In the genomic region with DNA sequence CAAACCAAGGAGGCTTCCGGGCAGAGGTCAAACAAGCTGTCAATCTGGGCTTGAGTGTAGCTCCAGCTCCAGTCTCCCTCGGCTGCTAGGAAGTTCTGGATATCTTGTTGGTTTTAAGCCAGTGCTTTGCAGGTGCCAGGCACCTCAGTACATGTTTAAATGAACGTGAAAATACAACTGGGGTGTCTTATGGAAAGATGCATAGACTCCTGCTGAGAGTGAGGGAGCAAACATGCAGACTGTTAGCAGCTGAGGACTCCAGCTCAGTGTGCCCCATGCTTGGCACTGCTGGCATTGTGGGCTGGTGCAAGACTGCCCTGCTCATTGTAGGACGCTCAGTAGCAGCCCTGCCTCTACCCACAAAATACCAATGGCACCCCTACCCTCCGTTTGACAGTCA, we compare ENCODE assay signal across 20 cellular contexts. TPM values are rescaled to one million over a fixed set of nuclear protein-coding genes. Genes with fewer than 3 reads are reported as not detected.
DNase-seq lines count a peak whose midpoint lies in the region; ATAC-seq, FAIRE-seq and TF ChIP-seq lines count a peak whose summit lies in the region.
"Had no signal": no experiment of that assay in that cellular context is flagged by ENCODE, and none has a peak within 500 bp of the region (broad histone marks: within the 10 kb centered on the region; RNA-seq: fewer than 3 reads in every experiment).

No MANE protein-coding gene starts in this region.

- no peaks in the 10 kb centered on the region for H3K27me3 ChIP-seq in AG04450 (ENCODE audit: control insufficient read depth, insufficient read depth, low read length)
- H3K27me3 ChIP-seq in neuronal stem cell (ENCODE audit: control insufficient read depth in 3 of 3, insufficient read depth in 3 of 3, low read depth in 1 of 3, low read length in 3 of 3) = no peaks in the 10 kb centered on the region

- no peak overlapping the region for H2BK15ac ChIP-seq in neuronal stem cell (ENCODE audit: low read length)

- no peak overlapping the region for H3K4ac ChIP-seq in neuronal stem cell (ENCODE audit: low read length)

- POLR2A ChIA-PET in AG04450 (lab: Yijun Ruan, JAX) = no interaction called here
- POLR2A ChIA-PET in HEK293T (lab: Yijun Ruan, JAX) = no interaction called here

- H4K91ac ChIP-seq in neuronal stem cell (ENCODE audit: low read depth, low read length, poor library complexity) = peak overlapping the region; percentile 43

- ATAC-seq in GM21737 (IDR thresholded peaks at IDR 0.05; ENCODE audit: unreplicated experiment) (no peak), HG03280 (IDR thresholded peaks at IDR 0.05; ENCODE audit: unreplicated experiment) (no peak)

- TF ChIP-seq POLR2A in GM12891 (IDR thresholded peaks at IDR 0.05; ENCODE audit: low read depth, low read length) = no peak
- no peak for TF ChIP-seq POLR2A in H54 (IDR thresholded peaks at IDR 0.05; ENCODE audit: low read depth, low read length)

- no peak overlapping the region for H3K23ac ChIP-seq in neuronal stem cell (ENCODE audit: low read depth, low read length, poor library complexity)

- H2AFZ ChIP-seq in neuronal stem cell (ENCODE audit: low read length) = no peak overlapping the region

- peak overlapping the region; percentile 27 for H3K14ac ChIP-seq in neuronal stem cell (ENCODE audit: low read length)

- no peaks in the 10 kb centered on the region for H3K4me1 ChIP-seq in neuronal stem cell (ENCODE audit: control insufficient read depth in 2 of 2, insufficient read depth in 1 of 2, low read depth in 1 of 2, low read length in 2 of 2)
- H3K4me1 ChIP-seq: Caco-2, HAP-1 had no signal

- no peak for TF ChIP-seq CTCF in AG04450 (IDR thresholded peaks at IDR 0.05; ENCODE audit: low read depth, low read length)
- no peak for TF ChIP-seq CTCF in coronary artery (IDR thresholded peaks at IDR 0.05)

- H3K27ac ChIP-seq in AG04450 (ENCODE audit: low read depth, low read length) (peak overlapping the region; percentile 21), coronary artery (no peak overlapping the region), neuronal stem cell (replicated peaks; ENCODE audit: low read length) (no peak overlapping the region)
- H3K27ac ChIP-seq: C4-2B, HL-60 had no signal

- H3K18ac ChIP-seq in neuronal stem cell (ENCODE audit: low read length) = no peak overlapping the region

- no peak overlapping the region for H4K8ac ChIP-seq in neuronal stem cell (ENCODE audit: low read depth, low read length)

- FAIRE-seq in GM12891 (lab: Jason Lieb, UNC) (no peak), H54 (lab: Jason Lieb, UNC) (no peak)
- FAIRE-seq: A204.1, D721Med, G401.6 had no signal

- CTCF ChIA-PET in AG04450 (lab: Charles Lee) (interaction anchor here (0.6 to 1.5 kb wide), 3 partner anchors 10 to 693 kb away, joined by 3 to 8 read pairs (median 5); no protein-coding TSS in a partner anchor), HEK293T (lab: Yijun Ruan, JAX) (no interaction called here)

- H2BK120ac ChIP-seq in neuronal stem cell (ENCODE audit: low read depth, low read length) = no peak overlapping the region

- DNase-seq in AG04450 (ENCODE audit: low read depth, low spot score) (no peak), HEK293T (ENCODE audit: extremely low spot score) (peak; percentile 1), coronary artery (ENCODE audit: low spot score) (peak; percentile 31), neuronal stem cell (ENCODE audit: low spot score) (no peak), GM12891 (ENCODE audit: insufficient read length, low spot score) (no peak), H54 (ENCODE audit: insufficient read length, low spot score) (no peak)
- DNase-seq: ACHN; AML-193; Caco-2; CD4-positive, alpha-beta T cell; GOT3; KBM-7 had no signal

- no peak overlapping the region for H2AK5ac ChIP-seq in neuronal stem cell (ENCODE audit: low read depth, low read length)

- peaks cover 4% of the 10 kb centered on the region for H3K79me1 ChIP-seq in neuronal stem cell (ENCODE audit: low read depth, low read length)

- WGBS in neuronal stem cell (ENCODE audit: extremely low coverage in 2 of 2, insufficient read length in 2 of 2, insufficient replicate concordance in 1 of 2), 2 donors = no CpG with 5 or more reads among the region's 5 CpGs

- H2BK5ac ChIP-seq in neuronal stem cell (ENCODE audit: low read length) = peak overlapping the region; percentile 30

- H3K9me3 ChIP-seq in AG04450 (ENCODE audit: control insufficient read depth, insufficient read depth, low read length) (peaks cover 6% of the 10 kb centered on the region), neuronal stem cell (replicated peaks in 1 of 2; ENCODE audit: control insufficient read depth in 2 of 2, insufficient read depth in 1 of 2, low read depth in 1 of 2, low read length in 2 of 2) (peaks cover 0 to 4% of the 10 kb centered on the region in 2 donors)
- H3K9me3 ChIP-seq: Caco-2, HAP-1 had no signal

- H3K4me3 ChIP-seq in AG04450 (ENCODE audit: low read depth, low read length) = no peak overlapping the region
- no peak overlapping the region for H3K4me3 ChIP-seq in coronary artery
- H3K4me3 ChIP-seq in neuronal stem cell (ENCODE audit: low read length in 2 of 2) = no peak overlapping the region
- H3K4me3 ChIP-seq: HAP-1 had no signal

- no peak overlapping the region for H2BK12ac ChIP-seq in neuronal stem cell (ENCODE audit: low read length)

- H3K36me3 ChIP-seq in neuronal stem cell (replicated peaks in 1 of 2; ENCODE audit: control insufficient read depth in 2 of 2, insufficient read depth in 2 of 2, low read length in 2 of 2) = peaks cover 7 to 56% of the 10 kb centered on the region in 2 donors

- H3K4me2 ChIP-seq in neuronal stem cell (ENCODE audit: insufficient read depth, low read length, poor library complexity, severe bottlenecking) = no peak overlapping the region

- peak overlapping the region; percentile 55 for H3K9ac ChIP-seq in neuronal stem cell (ENCODE audit: low read depth, low read length, poor library complexity)

TF ChIP-seq in HEK293T, 16 proteins besides CTCF, POLR2A, EP300 and RAD21:
- no peak for TF ChIP-seq HDGF (IDR thresholded peaks at IDR 0.05; ENCODE audit: borderline replicate concordance)
- TF ChIP-seq NFRKB (IDR thresholded peaks at IDR 0.05) = no peak
- TF ChIP-seq, protein P1, sequence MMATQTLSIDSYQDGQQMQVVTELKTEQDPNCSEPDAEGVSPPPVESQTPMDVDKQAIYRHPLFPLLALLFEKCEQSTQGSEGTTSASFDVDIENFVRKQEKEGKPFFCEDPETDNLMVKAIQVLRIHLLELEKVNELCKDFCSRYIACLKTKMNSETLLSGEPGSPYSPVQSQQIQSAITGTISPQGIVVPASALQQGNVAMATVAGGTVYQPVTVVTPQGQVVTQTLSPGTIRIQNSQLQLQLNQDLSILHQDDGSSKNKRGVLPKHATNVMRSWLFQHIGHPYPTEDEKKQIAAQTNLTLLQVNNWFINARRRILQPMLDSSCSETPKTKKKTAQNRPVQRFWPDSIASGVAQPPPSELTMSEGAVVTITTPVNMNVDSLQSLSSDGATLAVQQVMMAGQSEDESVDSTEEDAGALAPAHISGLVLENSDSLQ (IDR thresholded peaks at IDR 0.05) = no peak
- no peak for TF ChIP-seq BHLHE40 (IDR thresholded peaks at IDR 0.05; ENCODE audit: borderline replicate concordance)
- TF ChIP-seq ZNF384 (IDR thresholded peaks at IDR 0.05) = no peak
- no peak for TF ChIP-seq FOXA1 (IDR thresholded peaks at IDR 0.05)
- no peak for TF ChIP-seq SUZ12 (IDR thresholded peaks at IDR 0.05)

TF ChIP-seq in GM12891, 5 proteins besides CTCF, POLR2A, EP300 and RAD21:
- no peak for TF ChIP-seq POLR2AphosphoS5 (IDR thresholded peaks at IDR 0.05; ENCODE audit: low read depth, low read length)
- TF ChIP-seq SPI1 (IDR thresholded peaks at IDR 0.05; ENCODE audit: low read depth, low read length) = no peak
- no peak for TF ChIP-seq POU2F2 (IDR thresholded peaks at IDR 0.05; ENCODE audit: low read depth, low read length)
- TF ChIP-seq TAF1 (IDR thresholded peaks at IDR 0.05; ENCODE audit: low read depth, low read length) = no peak
- TF ChIP-seq PAX5 (IDR thresholded peaks at IDR 0.05; ENCODE audit: insufficient read depth, low read length, severe bottlenecking) = no peak

RNA-seq across cellular contexts. Expression of a gene that starts 28.5 kb away (rescaled TPM):
- 24.8 and 26.8 TPM in 2 replicates for polyA plus RNA-seq in AG04450 (2011; rRNA removed)
- 9.5 and 15.6 TPM in 2 replicates for polyA minus RNA-seq in AG04450 (2011; rRNA and poly(A)+ RNA removed)
- 10.1 TPM for polyA plus RNA-seq in neuronal stem cell (2013, experiment 1 of 2)
- polyA plus RNA-seq in neuronal stem cell (2013, experiment 2 of 2) = 9.4 TPM
- 28.0 TPM for polyA plus RNA-seq in GM12891 (2012; ENCODE audit: low read depth, missing spikeins)

RNA-seq across cellular contexts. Expression of a gene that starts 28.5 kb away (rescaled TPM):
- 0.46 and 0.64 TPM in 2 replicates for polyA plus RNA-seq in AG04450 (2011; rRNA removed)
- 0.41 and 0.61 TPM in 2 replicates for polyA minus RNA-seq in AG04450 (2011; rRNA and poly(A)+ RNA removed)
- polyA plus RNA-seq in neuronal stem cell (2013, experiment 1 of 2) = 2.6 TPM
- 2.7 TPM for polyA plus RNA-seq in neuronal stem cell (2013, experiment 2 of 2)
- 1.7 TPM for polyA plus RNA-seq in GM12891 (2012; ENCODE audit: low read depth, missing spikeins)

RNA-seq across cellular contexts. Expression of a gene that starts 55.6 kb away (rescaled TPM):
- 21.6 and 25.9 TPM in 2 replicates for polyA plus RNA-seq in AG04450 (2011; rRNA removed)
- 9.1 and 13.6 TPM in 2 replicates for polyA minus RNA-seq in AG04450 (2011; rRNA and poly(A)+ RNA removed)
- polyA plus RNA-seq in neuronal stem cell (2013, experiment 1 of 2) = 32.9 TPM
- 33.7 TPM for polyA plus RNA-seq in neuronal stem cell (2013, experiment 2 of 2)
- 11.7 TPM for polyA plus RNA-seq in GM12891 (2012; ENCODE audit: low read depth, missing spikeins)

Comparison
In these comparisons a context has a peak if more than half of its experiments do, and no peak if none do; other contexts are left out.
1. DNase-seq: peak in HEK293T (single experiment) and coronary artery (single experiment); none in AG04450 (single experiment), neuronal stem cell (single experiment), GM12891 (single experiment) and H54 (single experiment).